Comparison of ENCODE assay signal across 8 cellular contexts in the genomic region with DNA sequence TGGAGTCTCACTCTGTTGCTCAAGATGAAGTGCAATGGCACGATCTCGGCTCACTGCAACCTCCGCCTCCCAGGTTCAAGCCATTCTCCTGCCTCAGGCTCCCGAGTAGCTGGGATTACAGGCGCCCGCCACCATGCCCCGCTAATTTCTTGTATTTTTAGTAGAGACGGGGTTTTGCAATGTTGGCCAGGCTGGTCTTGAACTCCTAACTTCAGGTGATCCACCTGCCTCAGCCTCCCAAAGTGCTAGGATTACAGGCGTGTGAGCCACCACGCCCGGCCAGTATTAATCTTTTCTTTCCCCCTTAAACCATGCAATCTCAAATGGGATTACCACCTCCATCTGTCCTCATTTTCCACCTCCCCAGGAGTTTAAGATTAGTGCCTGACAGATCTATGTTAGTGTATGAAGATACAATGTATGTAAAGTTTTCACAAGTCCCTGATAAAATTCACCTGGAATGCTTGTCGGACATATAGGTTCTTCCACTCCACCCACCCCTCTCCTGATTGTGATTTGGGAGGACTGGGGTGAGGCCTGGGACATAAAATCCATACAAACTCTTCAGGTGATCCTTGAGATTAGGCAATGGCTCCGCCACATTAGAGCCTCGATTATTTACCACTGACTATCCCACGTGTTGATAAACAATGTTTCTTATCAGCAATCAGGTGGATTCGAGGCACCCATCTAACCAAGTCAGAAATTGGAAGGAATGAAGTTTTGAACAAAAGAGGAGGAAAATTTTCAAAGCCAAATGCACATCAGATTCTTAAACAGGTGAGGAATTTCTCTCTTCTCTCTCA. TPM values are rescaled to one million over a fixed set of nuclear protein-coding genes. Genes with fewer than 3 reads are reported as not detected.
DNase-seq lines count a peak whose midpoint lies in the region; ATAC-seq lines count a peak whose summit lies in the region.

No MANE protein-coding gene starts in this region.

- no peak overlapping the region for H3K27ac ChIP-seq in iPS-18a (ENCODE audit: low read length)

- H3K4me3 ChIP-seq in iPS-18a (ENCODE audit: low read length): peak overlapping the region; percentile 73

- DNase-seq in NOMO-1 treated with dmso at 0.1 percent for 144 hours (lab: John Stamatoyannopoulos, UW; ENCODE audit: unreplicated experiment) (peak; percentile 3), NOMO-1 (lab: John Stamatoyannopoulos, UW; ENCODE audit: unreplicated experiment in 2 of 2) (no peak), CD1c-positive myeloid dendritic cell (ENCODE audit: extremely low spot score) (no peak), HT-29 (ENCODE audit: low spot score) (no peak)
- DNase-seq in activated T-helper 1 cell treated with anti-CD3 and anti-CD28 coated beads, Interleukin-12 subunit alpha, Interleukin-12 subunit beta, Interleukin-2, Interleukin-4 antibody, amounts not matched to agents 30 ng/mL and 10 ng/mL and 1 ng/mL, durations not matched to agents 14 hours and 24 hours and 36 hours (ENCODE audit: low spot score): no peak
- DNase-seq in stimulated activated naive CD8-positive, alpha-beta T cell treated with anti-CD3 and anti-CD28 coated beads, Interleukin-15, amount 100 ng/mL, for 72 hours: no peak

- H3K4me1 ChIP-seq in iPS-18a (ENCODE audit: control insufficient read depth, low read depth, low read length): peaks cover 6% of the 10 kb centered on the region

- H3K4me3 Mint-ChIP-seq in activated T-helper 1 cell treated with anti-CD3 and anti-CD28 coated beads, Interleukin-12 subunit alpha, Interleukin-12 subunit beta, Interleukin-2, Interleukin-4 antibody, amounts not matched to agents 30 ng/mL and 10 ng/mL and 1 ng/mL, durations not matched to agents 14 hours and 24 hours and 36 hours: peak overlapping the region; percentile 98
- H3K4me3 Mint-ChIP-seq in stimulated activated naive CD8-positive, alpha-beta T cell treated with anti-CD3 and anti-CD28 coated beads, Interleukin-15, amount 100 ng/mL, for 72 hours: peak overlapping the region; percentile 92 to 94

- H3K4me1 Mint-ChIP-seq in activated T-helper 1 cell treated with anti-CD3 and anti-CD28 coated beads, Interleukin-12 subunit alpha, Interleukin-12 subunit beta, Interleukin-2, Interleukin-4 antibody, amounts not matched to agents 30 ng/mL and 10 ng/mL and 1 ng/mL, durations not matched to agents 14 hours and 24 hours and 36 hours (ENCODE audit: low read depth): peaks cover 35% of the 10 kb centered on the region
- peaks cover 45% of the 10 kb centered on the region for H3K4me1 Mint-ChIP-seq in stimulated activated naive CD8-positive, alpha-beta T cell treated with anti-CD3 and anti-CD28 coated beads, Interleukin-15, amount 100 ng/mL, for 72 hours

- no peak for ATAC-seq in stimulated activated naive CD8-positive, alpha-beta T cell treated with anti-CD3 and anti-CD28 coated beads, Interleukin-15, amount 100 ng/mL, for 72 hours
- no peak for ATAC-seq in HG03469 (IDR thresholded peaks at IDR 0.05; ENCODE audit: unreplicated experiment)

- H3K36me3 Mint-ChIP-seq in activated T-helper 1 cell treated with anti-CD3 and anti-CD28 coated beads, Interleukin-12 subunit alpha, Interleukin-12 subunit beta, Interleukin-2, Interleukin-4 antibody, amounts not matched to agents 30 ng/mL and 10 ng/mL and 1 ng/mL, durations not matched to agents 14 hours and 24 hours and 36 hours (ENCODE audit: low read depth): peaks cover 7% of the 10 kb centered on the region

- no peaks in the 10 kb centered on the region for H3K27me3 Mint-ChIP-seq in activated T-helper 1 cell treated with anti-CD3 and anti-CD28 coated beads, Interleukin-12 subunit alpha, Interleukin-12 subunit beta, Interleukin-2, Interleukin-4 antibody, amounts not matched to agents 30 ng/mL and 10 ng/mL and 1 ng/mL, durations not matched to agents 14 hours and 24 hours and 36 hours (ENCODE audit: insufficient read depth)
- H3K27me3 Mint-ChIP-seq in stimulated activated naive CD8-positive, alpha-beta T cell treated with anti-CD3 and anti-CD28 coated beads, Interleukin-15, amount 100 ng/mL, for 72 hours: no peaks in the 10 kb centered on the region

- H3K27me3 ChIP-seq in iPS-18a (ENCODE audit: control insufficient read depth, insufficient read depth, low read length): no peaks in the 10 kb centered on the region

- no peaks in the 10 kb centered on the region for H3K36me3 ChIP-seq in iPS-18a (ENCODE audit: control insufficient read depth, low read depth, low read length)

- peak overlapping the region; percentile 77 for H3K9ac ChIP-seq in iPS-18a (ENCODE audit: low read length)

- no peaks in the 10 kb centered on the region for H3K9me3 ChIP-seq in iPS-18a (ENCODE audit: control insufficient read depth, low read depth, low read length)

- intact Hi-C loops in activated T-helper 1 cell treated with anti-CD3 and anti-CD28 coated beads, Interleukin-12 subunit alpha, Interleukin-12 subunit beta, Interleukin-2, Interleukin-4 antibody, amounts not matched to agents 30 ng/mL and 10 ng/mL and 1 ng/mL, durations not matched to agents 14 hours and 24 hours and 36 hours (cut with micrococcal nuclease): loop anchor here (1.0 to 5.0 kb wide), 14 partner anchors 41 to 479 kb away; partner anchors contain the start of genes ABCC5, ABCF3, AP2M1 and EEF1AKMT4

- peak overlapping the region; percentile 99 for H3K27ac Mint-ChIP-seq in activated T-helper 1 cell treated with anti-CD3 and anti-CD28 coated beads, Interleukin-12 subunit alpha, Interleukin-12 subunit beta, Interleukin-2, Interleukin-4 antibody, amounts not matched to agents 30 ng/mL and 10 ng/mL and 1 ng/mL, durations not matched to agents 14 hours and 24 hours and 36 hours
- H3K27ac Mint-ChIP-seq in stimulated activated naive CD8-positive, alpha-beta T cell treated with anti-CD3 and anti-CD28 coated beads, Interleukin-15, amount 100 ng/mL, for 72 hours: peak overlapping the region; percentile 97

- no peaks in the 10 kb centered on the region for H3K9me3 Mint-ChIP-seq in activated T-helper 1 cell treated with anti-CD3 and anti-CD28 coated beads, Interleukin-12 subunit alpha, Interleukin-12 subunit beta, Interleukin-2, Interleukin-4 antibody, amounts not matched to agents 30 ng/mL and 10 ng/mL and 1 ng/mL, durations not matched to agents 14 hours and 24 hours and 36 hours
- no peaks in the 10 kb centered on the region for H3K9me3 Mint-ChIP-seq in stimulated activated naive CD8-positive, alpha-beta T cell treated with anti-CD3 and anti-CD28 coated beads, Interleukin-15, amount 100 ng/mL, for 72 hours

RNA-seq across cellular contexts. Expression of gene PARL, which starts 1.2 kb away (rescaled TPM):
- total RNA-seq in activated T-helper 1 cell treated with anti-CD3 and anti-CD28 coated beads, Interleukin-12 subunit alpha, Interleukin-12 subunit beta, Interleukin-2, Interleukin-4 antibody, amounts not matched to agents 30 ng/mL and 10 ng/mL and 1 ng/mL, durations not matched to agents 14 hours and 24 hours and 36 hours: 93.7 and 98.2 TPM in 2 replicates
- total RNA-seq in HT-29 (2014; rRNA removed; shearing (Covaris generic)): 45.2 and 45.9 TPM in 2 replicates

RNA-seq across cellular contexts. Expression of gene MAP6D1, which starts 58.1 kb away (rescaled TPM):
- 2.1 and 2.2 TPM in 2 replicates for total RNA-seq in activated T-helper 1 cell treated with anti-CD3 and anti-CD28 coated beads, Interleukin-12 subunit alpha, Interleukin-12 subunit beta, Interleukin-2, Interleukin-4 antibody, amounts not matched to agents 30 ng/mL and 10 ng/mL and 1 ng/mL, durations not matched to agents 14 hours and 24 hours and 36 hours
- total RNA-seq in HT-29 (2014; rRNA removed; shearing (Covaris generic)): 5.4 and 10.4 TPM in 2 replicates
